ENCODE assay signal across 8 cellular contexts in genomic region chr9:112378441-112379176, GRCh38. TPM values are rescaled to one million over a fixed set of nuclear protein-coding genes. Genes with fewer than 3 reads are reported as not detected.
DNase-seq lines count a peak whose midpoint lies in the region; ATAC-seq and TF ChIP-seq lines count a peak whose summit lies in the region.

No MANE protein-coding gene starts in this region.

- intact Hi-C loops in activated CD4-positive, alpha-beta T cell treated with anti-CD3 and anti-CD28 coated beads, Interleukin-2, amount 10 ng/mL, durations not matched to agents 24 days and 14 days (cut with micrococcal nuclease): loop anchor here (1.0 to 10.0 kb wide), 6 partner anchors 45 to 894 kb away; partner anchors contain the start of genes ECPAS, FKBP15, INIP and PTBP3

- no peak for TF ChIP-seq EP300 in neural cell (conservative IDR thresholded peaks at IDR 0.05; ENCODE audit: poor library complexity, severe bottlenecking)

- TF ChIP-seq RAD21 in neural cell (conservative IDR thresholded peaks at IDR 0.05): no peak

- H4K20me1 ChIP-seq in neural cell (ENCODE audit: insufficient read depth): no peaks in the 10 kb centered on the region

- peak; percentile 2 for ATAC-seq in GM19035 (IDR thresholded peaks at IDR 0.05; ENCODE audit: unreplicated experiment)
- peak; percentile 6 for ATAC-seq in HG03558 (IDR thresholded peaks at IDR 0.05; ENCODE audit: extremely low read depth, unreplicated experiment)
- no peak for ATAC-seq in GM21381 (IDR thresholded peaks at IDR 0.05; ENCODE audit: unreplicated experiment)

- no peaks in the 10 kb centered on the region for H3K36me3 ChIP-seq in BE2C
- H3K36me3 ChIP-seq in esophagus (ENCODE audit: control insufficient read depth in 2 of 2, insufficient read depth in 2 of 2, low read length in 1 of 2): no peaks in the 10 kb centered on the region
- H3K36me3 ChIP-seq in neural cell (ENCODE audit: insufficient read depth, low read length): no peaks in the 10 kb centered on the region

- H3K27ac ChIP-seq in esophagus (ENCODE audit: low read depth in 2 of 2, low read length in 1 of 2): peak overlapping the region; percentile 82 to 100
- peak overlapping the region; percentile 81 for H3K27ac ChIP-seq in neural cell (ENCODE audit: low read length)

- H3K4me1 ChIP-seq in BE2C (no peaks in the 10 kb centered on the region), esophagus (ENCODE audit: control insufficient read depth in 2 of 2, insufficient read depth in 2 of 2, low read length in 1 of 2) (peaks cover 0 to 4% of the 10 kb centered on the region in 2 donors)

- in situ Hi-C loops in GM13977 (cut with MboI; ENCODE audit: low pct_unique_long_range_greater_than_20kb, low sequenced_read_pairs, unreplicated experiment): no loop called here

- H3K9me3 ChIP-seq in BE2C (no peaks in the 10 kb centered on the region), esophagus (ENCODE audit: control insufficient read depth in 2 of 2, insufficient read depth in 1 of 2, low read depth in 1 of 2, low read length in 1 of 2) (no peaks in the 10 kb centered on the region), neural cell (ENCODE audit: low read length) (no peaks in the 10 kb centered on the region)

- H3K79me2 ChIP-seq in neural cell (replicated peaks; ENCODE audit: insufficient read depth, low read length): peaks cover 9% of the 10 kb centered on the region

- TF ChIP-seq CTCF in BE2C (IDR thresholded peaks at IDR 0.05; ENCODE audit: low read depth, low read length) (no peak), neural cell (IDR thresholded peaks at IDR 0.05; ENCODE audit: poor library complexity, severe bottlenecking) (no peak), GM13977 (IDR thresholded peaks at IDR 0.05; ENCODE audit: extremely low read depth, insufficient read depth, missing control alignments) (no peak)

- no peaks in the 10 kb centered on the region for H3K9me2 ChIP-seq in neural cell (ENCODE audit: insufficient read depth, low read length)

- H3K27ac Mint-ChIP-seq in activated CD4-positive, alpha-beta T cell treated with anti-CD3 and anti-CD28 coated beads, Interleukin-2, amount 10 ng/mL, durations not matched to agents 24 days and 14 days: peak overlapping the region; percentile 100

- no peaks in the 10 kb centered on the region for H3K27me3 Mint-ChIP-seq in activated CD4-positive, alpha-beta T cell treated with anti-CD3 and anti-CD28 coated beads, Interleukin-2, amount 10 ng/mL, durations not matched to agents 24 days and 14 days

- peak overlapping the region; percentile 100 for H3K4me3 Mint-ChIP-seq in activated CD4-positive, alpha-beta T cell treated with anti-CD3 and anti-CD28 coated beads, Interleukin-2, amount 10 ng/mL, durations not matched to agents 24 days and 14 days

- peaks cover 42% of the 10 kb centered on the region for H3K4me1 Mint-ChIP-seq in activated CD4-positive, alpha-beta T cell treated with anti-CD3 and anti-CD28 coated beads, Interleukin-2, amount 10 ng/mL, durations not matched to agents 24 days and 14 days

- H3K9me3 Mint-ChIP-seq in activated CD4-positive, alpha-beta T cell treated with anti-CD3 and anti-CD28 coated beads, Interleukin-2, amount 10 ng/mL, durations not matched to agents 24 days and 14 days: no peaks in the 10 kb centered on the region

- H3K4me3 ChIP-seq in BE2C (ENCODE audit: low read depth, low read length): peak overlapping the region; percentile 74
- peak overlapping the region; percentile 91 to 95 for H3K4me3 ChIP-seq in esophagus (ENCODE audit: low read depth in 1 of 2, low read length in 2 of 2)
- peak overlapping the region; percentile 87 for H3K4me3 ChIP-seq in neural cell (ENCODE audit: low read length)

- WGBS in esophagus, 2 donors: 9 to 10% methylated on average over 24 of the region's 24 CpGs

- H3K27me3 ChIP-seq in BE2C (no peaks in the 10 kb centered on the region), esophagus (ENCODE audit: control insufficient read depth in 1 of 2, insufficient read depth in 2 of 2, low read length in 2 of 2) (no peaks in the 10 kb centered on the region), neural cell (ENCODE audit: insufficient read depth, low read depth, low read length) (no peaks in the 10 kb centered on the region)

- H3K36me3 Mint-ChIP-seq in activated CD4-positive, alpha-beta T cell treated with anti-CD3 and anti-CD28 coated beads, Interleukin-2, amount 10 ng/mL, durations not matched to agents 24 days and 14 days (ENCODE audit: low read depth): peaks cover under 1% of the 10 kb centered on the region

- H3F3A ChIP-seq in neural cell (ENCODE audit: insufficient read depth, low read length, poor library complexity, severe bottlenecking): no peaks in the 10 kb centered on the region

- peak overlapping the region; percentile 83 for H3K9ac ChIP-seq in neural cell (ENCODE audit: low read length)

- no peak for DNase-seq in BE2C
- peak; percentile 75 for DNase-seq in activated CD4-positive, alpha-beta T cell treated with anti-CD3 and anti-CD28 coated beads, Interleukin-2, amount 10 ng/mL, durations not matched to agents 24 days and 14 days
- no peak for DNase-seq in GM13977 (ENCODE audit: low spot score)

- H2AFZ ChIP-seq in neural cell (ENCODE audit: low read depth, low read length): peak overlapping the region; percentile 93

- peak overlapping the region; percentile 61 for H3K4me2 ChIP-seq in neural cell (ENCODE audit: low read length)

TF ChIP-seq in neural cell, 6 proteins besides CTCF, POLR2A, EP300 and RAD21:
- TF ChIP-seq POLR2AphosphoS5 (IDR thresholded peaks at IDR 0.05) (no peak), MXI1 (conservative IDR thresholded peaks at IDR 0.05; ENCODE audit: poor library complexity, severe bottlenecking) (no peak)

RNA-seq across cellular contexts. Expression of gene HSDL2, which starts 1.3 kb away (rescaled TPM):
- polyA plus RNA-seq in BE2C (2012; ENCODE audit: insufficient read depth, insufficient read length, low read depth): 12.5 TPM
- 14.1 TPM in 2 replicates for total RNA-seq in activated CD4-positive, alpha-beta T cell treated with anti-CD3 and anti-CD28 coated beads, Interleukin-2, amount 10 ng/mL, durations not matched to agents 24 days and 14 days
- polyA plus RNA-seq in esophagus: 10 to 100 TPM; 19.4 to 22.0 TPM
- polyA plus RNA-seq in neural cell: 7.1 and 9.0 TPM in 2 replicates
- 15.8 and 16.6 TPM in 2 replicates for polyA minus RNA-seq in neural cell

RNA-seq across cellular contexts. Expression of gene PTBP3, which starts 45.2 kb away (rescaled TPM):
- 3.9 TPM for polyA plus RNA-seq in BE2C (2012; ENCODE audit: insufficient read depth, insufficient read length, low read depth)
- total RNA-seq in activated CD4-positive, alpha-beta T cell treated with anti-CD3 and anti-CD28 coated beads, Interleukin-2, amount 10 ng/mL, durations not matched to agents 24 days and 14 days: 94.7 and 104 TPM in 2 replicates
- polyA plus RNA-seq in esophagus: 10 to 100 TPM; 15.8 to 23.7 TPM
- polyA plus RNA-seq in neural cell: 29.7 and 36.1 TPM in 2 replicates
- 87.9 and 102 TPM in 2 replicates for polyA minus RNA-seq in neural cell
